Comparison of ENCODE assay signal across 17 cellular contexts in genomic region chr19:10004617-10005016, GRCh38. TPM values are rescaled to one million over a fixed set of nuclear protein-coding genes. Genes with fewer than 3 reads are reported as not detected.
DNase-seq lines count a peak whose midpoint lies in the region; ATAC-seq, FAIRE-seq and TF ChIP-seq lines count a peak whose summit lies in the region.
"Had no signal": no experiment of that assay in that cellular context is flagged by ENCODE, and none has a peak within 500 bp of the region (broad histone marks: within the 10 kb centered on the region; RNA-seq: fewer than 3 reads in every experiment).

No MANE protein-coding gene starts in this region.

- peaks cover 61% of the 10 kb centered on the region for H3K27me3 Mint-ChIP-seq in activated naive CD8-positive, alpha-beta T cell treated with anti-CD3 and anti-CD28 coated beads, Interleukin-2, amount 50 U/mL, for 24 hours
- H3K27me3 Mint-ChIP-seq in activated naive CD8-positive, alpha-beta T cell treated with anti-CD3 and anti-CD28 coated beads for 36 hours, result peaks cover 65% of the 10 kb centered on the region
- peaks cover 33 to 77% of the 10 kb centered on the region in 2 donors for H3K27me3 Mint-ChIP-seq in CD8-positive, alpha-beta memory T cell

- no peak overlapping the region for H3K4me3 Mint-ChIP-seq in activated naive CD8-positive, alpha-beta T cell treated with anti-CD3 and anti-CD28 coated beads, Interleukin-2, amount 50 U/mL, for 24 hours
- no peak overlapping the region for H3K4me3 Mint-ChIP-seq in activated naive CD8-positive, alpha-beta T cell treated with anti-CD3 and anti-CD28 coated beads for 36 hours
- peak overlapping the region in 5 of 7 donors; percentile 30 to 86 (median 81) for H3K4me3 Mint-ChIP-seq in CD8-positive, alpha-beta memory T cell
- peak overlapping the region; percentile 76 for H3K4me3 Mint-ChIP-seq in stimulated activated effector memory CD8-positive, alpha-beta T cell treated with anti-CD3 and anti-CD28 coated beads, Interleukin-12 subunit alpha, Interleukin-12 subunit beta, amount 100 ng/mL, for 72 hours
- H3K4me3 Mint-ChIP-seq: GM23338, HFFc6 had no signal

- TF ChIP-seq CTCF in bronchial epithelial cell (IDR thresholded peaks at IDR 0.05; ENCODE audit: insufficient read depth, low read length, severe bottlenecking), result no peak

- FAIRE-seq in bronchial epithelial cell (lab: Jason Lieb, UNC), result peak; percentile 18

- CTCF ChIA-PET in CD8-positive, alpha-beta memory T cell (lab: Charles Lee), result no interaction called here
- CTCF ChIA-PET in HEK293T (lab: Yijun Ruan, JAX), result no interaction called here

- H3K27ac Mint-ChIP-seq in activated naive CD8-positive, alpha-beta T cell treated with anti-CD3 and anti-CD28 coated beads, Interleukin-2, amount 50 U/mL, for 24 hours, result peak overlapping the region; percentile 24
- H3K27ac Mint-ChIP-seq in activated naive CD8-positive, alpha-beta T cell treated with anti-CD3 and anti-CD28 coated beads for 36 hours, result no peak overlapping the region
- peak overlapping the region in 5 of 8 donors; percentile 13 to 77 (median 70) for H3K27ac Mint-ChIP-seq in CD8-positive, alpha-beta memory T cell
- H3K27ac Mint-ChIP-seq in stimulated activated effector memory CD8-positive, alpha-beta T cell treated with anti-CD3 and anti-CD28 coated beads, Interleukin-12 subunit alpha, Interleukin-12 subunit beta, amount 100 ng/mL, for 72 hours, result peak overlapping the region; percentile 91
- H3K27ac Mint-ChIP-seq: GM23338, HFFc6 had no signal

- peak; percentile 42 for ATAC-seq in activated naive CD8-positive, alpha-beta T cell treated with anti-CD3 and anti-CD28 coated beads, Interleukin-2, amount 50 U/mL, for 24 hours
- peak; percentile 43 for ATAC-seq in stimulated activated effector memory CD8-positive, alpha-beta T cell treated with anti-CD3 and anti-CD28 coated beads, Interleukin-12 subunit alpha, Interleukin-12 subunit beta, amount 100 ng/mL, for 72 hours
- ATAC-seq in HG03439 (IDR thresholded peaks at IDR 0.05; ENCODE audit: unreplicated experiment), result no peak
- ATAC-seq: GM23338, SK-N-SH treated with all-trans-retinoic acid at 6 μM for 48 hours had no signal

- POLR2A ChIA-PET in CD8-positive, alpha-beta memory T cell (lab: Charles Lee), result no interaction called here
- POLR2A ChIA-PET in HEK293T (lab: Yijun Ruan, JAX), result no interaction called here

- no peak overlapping the region for H3K4me3 ChIP-seq in CD8-positive, alpha-beta memory T cell (ENCODE audit: low read length)
- H3K4me3 ChIP-seq in bronchial epithelial cell (ENCODE audit: low read depth, low read length), result no peak overlapping the region
- H3K4me3 ChIP-seq: GM23338, MG63, PC-9 had no signal

- no peak overlapping the region for H3K27ac ChIP-seq in CD8-positive, alpha-beta memory T cell (ENCODE audit: low read depth, low read length)
- H3K27ac ChIP-seq in substantia nigra (ENCODE audit: low read depth, low read length, poor library complexity, severe bottlenecking), result no peak overlapping the region
- H3K27ac ChIP-seq: PC-9 had no signal

- peaks cover 14% of the 10 kb centered on the region for H3K27me3 ChIP-seq in CD8-positive, alpha-beta memory T cell (ENCODE audit: insufficient read depth, low read length, poor library complexity, severe bottlenecking)
- no peaks in the 10 kb centered on the region for H3K27me3 ChIP-seq in bronchial epithelial cell (ENCODE audit: control insufficient read depth, insufficient read depth, low read length)

- peaks cover 1% of the 10 kb centered on the region for H3K4me1 ChIP-seq in CD8-positive, alpha-beta memory T cell (ENCODE audit: insufficient read depth, low read length)

- H3K36me3 ChIP-seq in CD8-positive, alpha-beta memory T cell (ENCODE audit: insufficient read depth, low read length), result no peaks in the 10 kb centered on the region
- no peaks in the 10 kb centered on the region for H3K36me3 ChIP-seq in bronchial epithelial cell (ENCODE audit: control insufficient read depth, insufficient read depth, low read length)
- H3K36me3 ChIP-seq: MG63 had no signal

- DNase-seq in activated naive CD8-positive, alpha-beta T cell treated with anti-CD3 and anti-CD28 coated beads, Interleukin-2, amount 50 U/mL, for 24 hours, result no peak
- no peak for DNase-seq in activated naive CD8-positive, alpha-beta T cell treated with anti-CD3 and anti-CD28 coated beads for 36 hours
- no peak for DNase-seq in CD8-positive, alpha-beta memory T cell
- DNase-seq in bronchial epithelial cell (ENCODE audit: low read depth), result no peak
- no peak for DNase-seq in stimulated activated effector memory CD8-positive, alpha-beta T cell treated with anti-CD3 and anti-CD28 coated beads, Interleukin-12 subunit alpha, Interleukin-12 subunit beta, amount 100 ng/mL, for 72 hours (ENCODE audit: low spot score in 2 of 2)
- no peak for DNase-seq in HEK293T (ENCODE audit: extremely low spot score)
- no peak for DNase-seq in substantia nigra (lab: John Stamatoyannopoulos, UW)
- DNase-seq: HFFc6, MG63, NCI-H1092 treated with DMSO at 0.1 percent for 48 hours, NCI-H1694 treated with DMSO at 0.1 percent for 48 hours, PC-9 had no signal

- H3K9me3 ChIP-seq in CD8-positive, alpha-beta memory T cell (ENCODE audit: low read length), result no peaks in the 10 kb centered on the region
- H3K9me3 ChIP-seq: MG63 had no signal

- H3K4me1 Mint-ChIP-seq in activated naive CD8-positive, alpha-beta T cell treated with anti-CD3 and anti-CD28 coated beads, Interleukin-2, amount 50 U/mL, for 24 hours, result peaks cover 50% of the 10 kb centered on the region
- H3K4me1 Mint-ChIP-seq in activated naive CD8-positive, alpha-beta T cell treated with anti-CD3 and anti-CD28 coated beads for 36 hours, result peaks cover 10% of the 10 kb centered on the region
- H3K4me1 Mint-ChIP-seq in CD8-positive, alpha-beta memory T cell, result peaks cover 27 to 61% (median 29%) of the 10 kb centered on the region in 3 donors
- H3K4me1 Mint-ChIP-seq in stimulated activated effector memory CD8-positive, alpha-beta T cell treated with anti-CD3 and anti-CD28 coated beads, Interleukin-12 subunit alpha, Interleukin-12 subunit beta, amount 100 ng/mL, for 72 hours, result peaks cover 84% of the 10 kb centered on the region

- H3K9me3 Mint-ChIP-seq in activated naive CD8-positive, alpha-beta T cell treated with anti-CD3 and anti-CD28 coated beads, Interleukin-2, amount 50 U/mL, for 24 hours, result no peaks in the 10 kb centered on the region
- H3K9me3 Mint-ChIP-seq in activated naive CD8-positive, alpha-beta T cell treated with anti-CD3 and anti-CD28 coated beads for 36 hours, result no peaks in the 10 kb centered on the region
- H3K9me3 Mint-ChIP-seq in CD8-positive, alpha-beta memory T cell, result peaks cover 0 to 4% (median under 1%) of the 10 kb centered on the region in 5 donors
- H3K9me3 Mint-ChIP-seq in stimulated activated effector memory CD8-positive, alpha-beta T cell treated with anti-CD3 and anti-CD28 coated beads, Interleukin-12 subunit alpha, Interleukin-12 subunit beta, amount 100 ng/mL, for 72 hours, result no peaks in the 10 kb centered on the region
- H3K9me3 Mint-ChIP-seq: GM23338, HFFc6 had no signal

- H3K36me3 Mint-ChIP-seq in activated naive CD8-positive, alpha-beta T cell treated with anti-CD3 and anti-CD28 coated beads, Interleukin-2, amount 50 U/mL, for 24 hours (ENCODE audit: low read depth), result peaks cover 3% of the 10 kb centered on the region
- H3K36me3 Mint-ChIP-seq in activated naive CD8-positive, alpha-beta T cell treated with anti-CD3 and anti-CD28 coated beads for 36 hours, result peaks cover 2% of the 10 kb centered on the region
- H3K36me3 Mint-ChIP-seq in CD8-positive, alpha-beta memory T cell, result peaks cover 0 to 11% (median 1%) of the 10 kb centered on the region in 3 donors
- H3K36me3 Mint-ChIP-seq in stimulated activated effector memory CD8-positive, alpha-beta T cell treated with anti-CD3 and anti-CD28 coated beads, Interleukin-12 subunit alpha, Interleukin-12 subunit beta, amount 100 ng/mL, for 72 hours, result peaks cover 54% of the 10 kb centered on the region

TF ChIP-seq in HEK293T, 16 proteins besides CTCF, POLR2A, EP300 and RAD21:
- TF ChIP-seq SUZ12 (IDR thresholded peaks at IDR 0.05), result no peak
- no peak for TF ChIP-seq FOXA1 (IDR thresholded peaks at IDR 0.05)
- no peak for TF ChIP-seq L3MBTL2 (conservative IDR thresholded peaks at IDR 0.05)
- TF ChIP-seq, protein P1, sequence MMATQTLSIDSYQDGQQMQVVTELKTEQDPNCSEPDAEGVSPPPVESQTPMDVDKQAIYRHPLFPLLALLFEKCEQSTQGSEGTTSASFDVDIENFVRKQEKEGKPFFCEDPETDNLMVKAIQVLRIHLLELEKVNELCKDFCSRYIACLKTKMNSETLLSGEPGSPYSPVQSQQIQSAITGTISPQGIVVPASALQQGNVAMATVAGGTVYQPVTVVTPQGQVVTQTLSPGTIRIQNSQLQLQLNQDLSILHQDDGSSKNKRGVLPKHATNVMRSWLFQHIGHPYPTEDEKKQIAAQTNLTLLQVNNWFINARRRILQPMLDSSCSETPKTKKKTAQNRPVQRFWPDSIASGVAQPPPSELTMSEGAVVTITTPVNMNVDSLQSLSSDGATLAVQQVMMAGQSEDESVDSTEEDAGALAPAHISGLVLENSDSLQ (IDR thresholded peaks at IDR 0.05), result no peak
- TF ChIP-seq BHLHE40 (IDR thresholded peaks at IDR 0.05; ENCODE audit: borderline replicate concordance), result no peak

RNA-seq across cellular contexts. Expression of gene COL5A3, which starts 5.7 kb away (rescaled TPM):
- under 1 TPM in 1 of 2 experiments, not detected in 1; 0.04 TPM for total RNA-seq in activated naive CD8-positive, alpha-beta T cell treated with anti-CD3 and anti-CD28 coated beads for 36 hours
- total RNA-seq in CD8-positive, alpha-beta memory T cell, result under 1 TPM; 0.50 to 0.91 TPM
- 0.23 TPM for polyA plus RNA-seq in CD8-positive, alpha-beta memory T cell
- 0.51 and 0.79 TPM in 2 replicates for total RNA-seq in bronchial epithelial cell
- total RNA-seq: PC-9 had no signal

RNA-seq across cellular contexts. Expression of gene RDH8, which starts 8.7 kb away (rescaled TPM):
- total RNA-seq in activated naive CD8-positive, alpha-beta T cell treated with anti-CD3 and anti-CD28 coated beads for 36 hours, result not detected
- total RNA-seq in CD8-positive, alpha-beta memory T cell, result not detected
- not detected for polyA plus RNA-seq in CD8-positive, alpha-beta memory T cell
- not detected in 2 replicates for total RNA-seq in bronchial epithelial cell
- total RNA-seq: A172, Daoy, GM23338, HFFc6, PC-9 had no signal
- polyA plus RNA-seq: GM23338 had no signal

Comparison
In these comparisons a context has a peak if more than half of its experiments do, and no peak if none do; other contexts are left out.
1. H3K4me3 Mint-ChIP-seq: peak in CD8-positive, alpha-beta memory T cell (5 of 7) and stimulated activated effector memory CD8-positive, alpha-beta T cell treated with anti-CD3 and anti-CD28 coated beads, Interleukin-12 subunit alpha, Interleukin-12 subunit beta, amount 100 ng/mL, for 72 hours (single experiment); none in activated naive CD8-positive, alpha-beta T cell treated with anti-CD3 and anti-CD28 coated beads, Interleukin-2, amount 50 U/mL, for 24 hours (single experiment) and activated naive CD8-positive, alpha-beta T cell treated with anti-CD3 and anti-CD28 coated beads for 36 hours (single experiment).